ENCODE assay signal across 1 cellular context in the genomic region with DNA sequence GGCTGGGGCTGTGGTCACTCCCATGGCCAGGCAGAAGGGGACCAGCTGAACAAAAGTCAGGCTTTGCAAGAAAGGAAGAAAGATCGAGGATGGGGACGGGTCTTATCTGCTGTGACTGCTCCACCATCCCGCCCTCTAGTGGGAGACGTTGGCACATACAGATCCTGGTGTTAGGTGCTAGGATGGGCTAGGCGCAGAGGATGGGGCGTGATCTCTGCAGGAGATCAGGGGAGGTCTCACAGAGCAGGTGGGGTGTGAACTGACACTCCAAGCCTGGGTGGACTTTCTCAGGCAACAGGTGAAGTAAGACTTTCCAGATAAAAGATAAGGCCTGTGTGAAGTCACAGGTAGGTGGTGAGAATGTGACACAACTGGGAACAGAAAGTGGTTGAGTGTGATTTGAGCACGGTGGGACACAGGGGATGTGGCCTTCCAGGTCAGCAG.
TF ChIP-seq lines count a peak whose summit lies in the region.

No MANE protein-coding gene starts in this region.

TF ChIP-seq in GM23338, 12 proteins besides CTCF, POLR2A, EP300 and RAD21 (continued from another document):
- TF ChIP-seq, protein P1, sequence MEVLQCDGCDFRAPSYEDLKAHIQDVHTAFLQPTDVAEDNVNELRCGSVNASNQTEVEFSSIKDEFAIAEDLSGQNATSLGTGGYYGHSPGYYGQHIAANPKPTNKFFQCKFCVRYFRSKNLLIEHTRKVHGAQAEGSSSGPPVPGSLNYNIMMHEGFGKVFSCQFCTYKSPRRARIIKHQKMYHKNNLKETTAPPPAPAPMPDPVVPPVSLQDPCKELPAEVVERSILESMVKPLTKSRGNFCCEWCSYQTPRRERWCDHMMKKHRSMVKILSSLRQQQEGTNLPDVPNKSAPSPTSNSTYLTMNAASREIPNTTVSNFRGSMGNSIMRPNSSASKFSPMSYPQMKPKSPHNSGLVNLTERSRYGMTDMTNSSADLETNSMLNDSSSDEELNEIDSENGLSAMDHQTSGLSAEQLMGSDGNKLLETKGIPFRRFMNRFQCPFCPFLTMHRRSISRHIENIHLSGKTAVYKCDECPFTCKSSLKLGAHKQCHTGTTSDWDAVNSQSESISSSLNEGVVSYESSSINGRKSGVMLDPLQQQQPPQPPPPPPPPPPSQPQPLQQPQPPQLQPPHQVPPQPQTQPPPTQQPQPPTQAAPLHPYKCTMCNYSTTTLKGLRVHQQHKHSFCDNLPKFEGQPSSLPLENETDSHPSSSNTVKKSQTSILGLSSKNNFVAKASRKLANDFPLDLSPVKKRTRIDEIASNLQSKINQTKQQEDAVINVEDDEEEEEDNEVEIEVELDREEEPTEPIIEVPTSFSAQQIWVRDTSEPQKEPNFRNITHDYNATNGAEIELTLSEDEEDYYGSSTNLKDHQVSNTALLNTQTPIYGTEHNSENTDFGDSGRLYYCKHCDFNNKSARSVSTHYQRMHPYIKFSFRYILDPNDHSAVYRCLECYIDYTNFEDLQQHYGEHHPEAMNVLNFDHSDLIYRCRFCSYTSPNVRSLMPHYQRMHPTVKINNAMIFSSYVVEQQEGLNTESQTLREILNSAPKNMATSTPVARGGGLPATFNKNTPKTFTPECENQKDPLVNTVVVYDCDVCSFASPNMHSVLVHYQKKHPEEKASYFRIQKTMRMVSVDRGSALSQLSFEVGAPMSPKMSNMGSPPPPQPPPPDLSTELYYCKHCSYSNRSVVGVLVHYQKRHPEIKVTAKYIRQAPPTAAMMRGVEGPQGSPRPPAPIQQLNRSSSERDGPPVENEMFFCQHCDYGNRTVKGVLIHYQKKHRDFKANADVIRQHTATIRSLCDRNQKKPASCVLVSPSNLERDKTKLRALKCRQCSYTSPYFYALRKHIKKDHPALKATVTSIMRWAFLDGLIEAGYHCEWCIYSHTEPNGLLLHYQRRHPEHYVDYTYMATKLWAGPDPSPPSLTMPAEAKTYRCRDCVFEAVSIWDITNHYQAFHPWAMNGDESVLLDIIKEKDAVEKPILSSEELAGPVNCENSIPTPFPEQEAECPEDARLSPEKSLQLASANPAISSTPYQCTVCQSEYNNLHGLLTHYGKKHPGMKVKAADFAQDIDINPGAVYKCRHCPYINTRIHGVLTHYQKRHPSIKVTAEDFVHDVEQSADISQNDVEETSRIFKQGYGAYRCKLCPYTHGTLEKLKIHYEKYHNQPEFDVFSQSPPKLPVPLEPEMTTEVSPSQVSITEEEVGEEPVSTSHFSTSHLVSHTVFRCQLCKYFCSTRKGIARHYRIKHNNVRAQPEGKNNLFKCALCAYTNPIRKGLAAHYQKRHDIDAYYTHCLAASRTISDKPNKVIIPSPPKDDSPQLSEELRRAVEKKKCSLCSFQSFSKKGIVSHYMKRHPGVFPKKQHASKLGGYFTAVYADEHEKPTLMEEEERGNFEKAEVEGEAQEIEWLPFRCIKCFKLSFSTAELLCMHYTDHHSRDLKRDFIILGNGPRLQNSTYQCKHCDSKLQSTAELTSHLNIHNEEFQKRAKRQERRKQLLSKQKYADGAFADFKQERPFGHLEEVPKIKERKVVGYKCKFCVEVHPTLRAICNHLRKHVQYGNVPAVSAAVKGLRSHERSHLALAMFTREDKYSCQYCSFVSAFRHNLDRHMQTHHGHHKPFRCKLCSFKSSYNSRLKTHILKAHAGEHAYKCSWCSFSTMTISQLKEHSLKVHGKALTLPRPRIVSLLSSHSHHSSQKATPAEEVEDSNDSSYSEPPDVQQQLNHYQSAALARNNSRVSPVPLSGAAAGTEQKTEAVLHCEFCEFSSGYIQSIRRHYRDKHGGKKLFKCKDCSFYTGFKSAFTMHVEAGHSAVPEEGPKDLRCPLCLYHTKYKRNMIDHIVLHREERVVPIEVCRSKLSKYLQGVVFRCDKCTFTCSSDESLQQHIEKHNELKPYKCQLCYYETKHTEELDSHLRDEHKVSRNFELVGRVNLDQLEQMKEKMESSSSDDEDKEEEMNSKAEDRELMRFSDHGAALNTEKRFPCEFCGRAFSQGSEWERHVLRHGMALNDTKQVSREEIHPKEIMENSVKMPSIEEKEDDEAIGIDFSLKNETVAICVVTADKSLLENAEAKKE (CRISPR knock-in tag; IDR thresholded peaks at IDR 0.05): no peak
- TF ChIP-seq EZH2 (IDR thresholded peaks at IDR 0.05; ENCODE audit: low read depth, unreplicated experiment): no peak
- no peak for TF ChIP-seq CREB1 (CRISPR knock-in tag; IDR thresholded peaks at IDR 0.05; ENCODE audit: low read depth)
- no peak for TF ChIP-seq POLR2AphosphoS5 (IDR thresholded peaks at IDR 0.05; ENCODE audit: low read depth)
- TF ChIP-seq ZNF114 (CRISPR knock-in tag; IDR thresholded peaks at IDR 0.05): no peak
- no peak for TF ChIP-seq NANOG (IDR thresholded peaks at IDR 0.05; ENCODE audit: borderline replicate concordance)
